ENCODE assay signal across 9 cellular contexts in the genomic region with DNA sequence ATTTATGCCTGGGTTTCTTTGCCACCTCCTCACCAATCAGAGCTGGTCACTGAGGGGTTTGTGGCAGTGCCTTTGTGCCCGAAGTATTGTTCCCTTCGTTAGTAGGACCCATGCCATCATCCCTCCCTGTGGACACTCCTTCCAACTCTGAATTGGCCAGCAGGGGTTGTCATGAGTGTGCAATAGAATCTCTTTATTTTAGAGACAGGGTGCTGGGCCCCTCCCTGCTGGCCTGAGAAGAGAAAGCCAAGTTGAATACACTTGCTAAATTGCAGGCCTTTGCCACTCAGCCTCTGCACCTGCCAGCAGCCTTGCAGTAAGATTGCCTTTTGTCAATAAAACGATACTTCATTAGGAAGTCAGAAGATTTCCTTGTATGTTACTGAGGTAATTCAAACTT. TPM values are rescaled to one million over a fixed set of nuclear protein-coding genes. Genes with fewer than 3 reads are reported as not detected.
A peak's percentile ranks its signal among the peaks of the same experiment; 100 is the strongest.
DNase-seq lines count a peak whose midpoint lies in the region; ATAC-seq and TF ChIP-seq lines count a peak whose summit lies in the region.
"Had no signal": no experiment of that assay in that cellular context is flagged by ENCODE, and none has a peak within 500 bp of the region (broad histone marks: within the 10 kb centered on the region; RNA-seq: fewer than 3 reads in every experiment).

No MANE protein-coding gene starts in this region.

- H3K27ac ChIP-seq in VCaP, result peak overlapping the region; percentile 10; the same call in 1 of the 2 replicates

- in situ Hi-C loops in ACHN (cut with HindIII; ENCODE audit: low pct_ligation_motif_present, low pct_unique_long_range_greater_than_20kb, low sequenced_read_pairs), result no loop called here

- TF ChIP-seq CTCF in VCaP (conservative IDR thresholded peaks at IDR 0.05) (peak; percentile 27), GM20000 (IDR thresholded peaks at IDR 0.05; ENCODE audit: extremely low read depth, missing control alignments) (no peak)

- DNase-seq in ACHN (peak; percentile 44), HT-29 (ENCODE audit: low spot score) (peak; percentile 4), kidney tubule cell (ENCODE audit: low spot score) (peak; percentile 30), GM20000 (ENCODE audit: low spot score) (no peak), NCI-H446 treated with DMSO at 0.1 percent for 48 hours (lab: John Stamatoyannopoulos, UW) (no peak)
- DNase-seq: DND-41 had no signal

- no peak for ATAC-seq in GM19324 (IDR thresholded peaks at IDR 0.05; ENCODE audit: low FRiP score, unreplicated experiment)
- ATAC-seq in GM19452 (IDR thresholded peaks at IDR 0.05; ENCODE audit: unreplicated experiment), result no peak

RNA-seq across cellular contexts. Expression of gene SLC12A3, which starts 40.7 kb away (rescaled TPM):
- not detected in 2 replicates for total RNA-seq in HT-29 (2014; rRNA removed; shearing (Covaris generic))

Comparison
In these comparisons a context has a peak if more than half of its experiments do, and no peak if none do; other contexts are left out.
1. DNase-seq: peak in ACHN (single experiment), HT-29 (single experiment) and kidney tubule cell (single experiment); none in GM20000 (single experiment) and NCI-H446 treated with DMSO at 0.1 percent for 48 hours (single experiment).